In the genomic region with DNA sequence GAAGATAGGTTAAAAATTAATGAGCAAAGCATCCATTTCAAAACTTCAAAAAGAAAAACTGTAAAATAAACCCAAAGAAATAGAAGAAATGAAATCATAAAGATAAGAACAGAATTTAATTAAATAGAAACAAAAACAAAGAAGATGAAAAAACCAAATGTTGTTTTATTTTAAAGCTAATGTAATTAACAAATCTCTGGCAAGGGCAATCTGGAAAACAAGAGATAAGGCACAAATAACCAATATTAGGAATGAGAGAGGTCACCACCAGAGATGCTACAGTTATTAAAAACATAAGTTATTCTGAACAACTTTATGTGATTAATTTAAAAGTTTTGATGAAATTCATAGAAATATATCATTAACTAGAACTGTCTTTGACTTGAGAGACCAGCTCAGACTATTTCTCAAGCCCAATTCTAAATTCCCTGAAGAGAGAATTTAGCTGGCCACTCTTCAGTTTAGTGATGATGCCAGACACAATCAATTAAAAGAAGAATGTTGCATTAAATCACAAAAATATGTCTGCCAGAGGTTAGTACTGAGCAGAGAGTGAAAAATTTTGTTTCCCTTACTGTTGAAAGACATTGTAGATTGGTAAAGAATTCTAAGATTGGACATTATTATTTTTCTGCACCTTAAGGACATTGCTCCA, we compare ENCODE assay signal across 6 cellular contexts.
DNase-seq lines count a peak whose midpoint lies in the region; ATAC-seq, FAIRE-seq and TF ChIP-seq lines count a peak whose summit lies in the region.
"Not testable (repeated sequence)": the region's sequence is repeated elsewhere in the genome, so short reads cannot be mapped to it uniquely, and the experiment has no call there.

No MANE protein-coding gene starts in this region.

- not testable (repeated sequence) for TF ChIP-seq CTCF in omental fat pad (IDR thresholded peaks at IDR 0.05)

- H3K4me1 ChIP-seq in subcutaneous abdominal adipose tissue (ENCODE audit: control insufficient read depth in 5 of 5, insufficient read depth in 5 of 5, low read length in 5 of 5): peaks cover 2 to 53% (median 15%) of the 10 kb centered on the region in 5 donors

- not testable (repeated sequence) for H3K4me3 ChIP-seq in subcutaneous abdominal adipose tissue (ENCODE audit: low read depth in 1 of 5, low read length in 5 of 5)

- H3K36me3 ChIP-seq in subcutaneous abdominal adipose tissue (ENCODE audit: control insufficient read depth in 5 of 5, insufficient read depth in 5 of 5, low read length in 5 of 5): not testable (repeated sequence)

- FAIRE-seq in G401.6 (lab: Jason Lieb, UNC) (peak; percentile 36), colon (lab: Jason Lieb, UNC) (peak; percentile 24), frontal cortex (lab: Jason Lieb, UNC) (peak; percentile 45)

- not testable (repeated sequence) for ATAC-seq in SK-N-SH treated with all-trans-retinoic acid at 6 μM for 48 hours
- ATAC-seq in omental fat pad (ENCODE audit: low FRiP score): peak; percentile 62

- not testable (repeated sequence) for DNase-seq in frontal cortex (ENCODE audit: low spot score in 2 of 2); omental fat pad (ENCODE audit: low spot score)

- H3K9ac ChIP-seq in subcutaneous abdominal adipose tissue (ENCODE audit: low read length in 5 of 5): not testable (repeated sequence)

- not testable (repeated sequence) for H3K27me3 ChIP-seq in subcutaneous abdominal adipose tissue (ENCODE audit: control insufficient read depth in 5 of 5, insufficient read depth in 4 of 5, low read length in 5 of 5)

- H3K9me3 ChIP-seq in subcutaneous abdominal adipose tissue (ENCODE audit: control insufficient read depth in 5 of 5, low read length in 5 of 5): not testable (repeated sequence)

- H3K27ac ChIP-seq in subcutaneous abdominal adipose tissue (ENCODE audit: low read depth, low read length): peak overlapping the region; percentile 0

TF ChIP-seq in SK-N-SH treated with all-trans-retinoic acid at 6 μM for 48 hours, 23 proteins besides CTCF, POLR2A, EP300 and RAD21:
- TF ChIP-seq ISL1 (CRISPR knock-in tag; IDR thresholded peaks at IDR 0.05) (peak; percentile 38; the same call in 1 of the 2 replicates), TCF4 (CRISPR knock-in tag; IDR thresholded peaks at IDR 0.05; ENCODE audit: borderline replicate concordance) (peak; percentile 100)
- TF ChIP-seq, protein P1, sequence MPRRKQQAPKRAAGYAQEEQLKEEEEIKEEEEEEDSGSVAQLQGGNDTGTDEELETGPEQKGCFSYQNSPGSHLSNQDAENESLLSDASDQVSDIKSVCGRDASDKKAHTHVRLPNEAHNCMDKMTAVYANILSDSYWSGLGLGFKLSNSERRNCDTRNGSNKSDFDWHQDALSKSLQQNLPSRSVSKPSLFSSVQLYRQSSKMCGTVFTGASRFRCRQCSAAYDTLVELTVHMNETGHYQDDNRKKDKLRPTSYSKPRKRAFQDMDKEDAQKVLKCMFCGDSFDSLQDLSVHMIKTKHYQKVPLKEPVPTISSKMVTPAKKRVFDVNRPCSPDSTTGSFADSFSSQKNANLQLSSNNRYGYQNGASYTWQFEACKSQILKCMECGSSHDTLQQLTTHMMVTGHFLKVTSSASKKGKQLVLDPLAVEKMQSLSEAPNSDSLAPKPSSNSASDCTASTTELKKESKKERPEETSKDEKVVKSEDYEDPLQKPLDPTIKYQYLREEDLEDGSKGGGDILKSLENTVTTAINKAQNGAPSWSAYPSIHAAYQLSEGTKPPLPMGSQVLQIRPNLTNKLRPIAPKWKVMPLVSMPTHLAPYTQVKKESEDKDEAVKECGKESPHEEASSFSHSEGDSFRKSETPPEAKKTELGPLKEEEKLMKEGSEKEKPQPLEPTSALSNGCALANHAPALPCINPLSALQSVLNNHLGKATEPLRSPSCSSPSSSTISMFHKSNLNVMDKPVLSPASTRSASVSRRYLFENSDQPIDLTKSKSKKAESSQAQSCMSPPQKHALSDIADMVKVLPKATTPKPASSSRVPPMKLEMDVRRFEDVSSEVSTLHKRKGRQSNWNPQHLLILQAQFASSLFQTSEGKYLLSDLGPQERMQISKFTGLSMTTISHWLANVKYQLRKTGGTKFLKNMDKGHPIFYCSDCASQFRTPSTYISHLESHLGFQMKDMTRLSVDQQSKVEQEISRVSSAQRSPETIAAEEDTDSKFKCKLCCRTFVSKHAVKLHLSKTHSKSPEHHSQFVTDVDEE (CRISPR knock-in tag; IDR thresholded peaks at IDR 0.05): peak; percentile 66
